25 cellular contexts compared by ENCODE assay signal in the genomic region with DNA sequence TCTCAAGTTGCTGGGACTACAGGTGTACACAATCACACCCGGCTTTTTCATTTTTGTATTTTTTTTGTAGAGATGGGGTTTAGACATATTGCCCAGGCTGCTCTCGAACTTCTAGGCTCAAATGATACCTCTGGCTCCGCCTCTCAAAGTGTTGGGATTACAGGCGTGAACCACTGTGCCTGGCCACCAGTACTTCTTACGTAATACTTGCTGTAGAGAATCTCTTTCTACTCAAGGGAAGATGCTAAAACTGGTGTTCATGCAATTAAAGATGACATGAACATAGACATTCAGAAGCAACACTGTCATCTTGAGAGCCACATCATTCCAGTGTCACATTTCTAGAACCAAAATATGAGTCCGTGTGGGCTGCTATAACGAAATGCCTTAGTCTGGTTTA. TPM values are rescaled to one million over a fixed set of nuclear protein-coding genes. Genes with fewer than 3 reads are reported as not detected.
"Had no signal": no experiment of that assay in that cellular context is flagged by ENCODE, and none has a peak within 500 bp of the region (broad histone marks: within the 10 kb centered on the region; RNA-seq: fewer than 3 reads in every experiment).

No MANE protein-coding gene starts in this region.

- H3K27me3 ChIP-seq: adrenal gland had no signal

- H3K4me3 Mint-ChIP-seq: activated CD8-positive, alpha-beta T cell treated with anti-CD3 and anti-CD28 coated beads, Interleukin-2, amount 10 ng/mL, durations not matched to agents 7 days and 5 days; activated naive CD8-positive, alpha-beta T cell treated with anti-CD3 and anti-CD28 coated beads, Interleukin-2, amount 10 ng/mL, durations not matched to agents 7 days and 5 days had no signal

- H3K4me2 ChIP-seq: SK-N-SH had no signal

- H3K9ac ChIP-seq: SK-N-SH had no signal

- H3K9me2 ChIP-seq: SK-N-SH had no signal

- ATAC-seq: activated CD8-positive, alpha-beta T cell treated with anti-CD3 and anti-CD28 coated beads, Interleukin-2, amount 10 ng/mL, durations not matched to agents 7 days and 5 days; Panc1; Right ventricle myocardium inferior had no signal

- H3K4me3 ChIP-seq: adrenal gland had no signal

- H3K9me3 ChIP-seq: adrenal gland, SK-N-SH had no signal

- H3K27ac Mint-ChIP-seq: activated CD8-positive, alpha-beta T cell treated with anti-CD3 and anti-CD28 coated beads, Interleukin-2, amount 10 ng/mL, durations not matched to agents 7 days and 5 days; activated naive CD8-positive, alpha-beta T cell treated with anti-CD3 and anti-CD28 coated beads, Interleukin-2, amount 10 ng/mL, durations not matched to agents 7 days and 5 days had no signal

- H3K9me3 Mint-ChIP-seq: activated naive CD8-positive, alpha-beta T cell treated with anti-CD3 and anti-CD28 coated beads, Interleukin-2, amount 10 ng/mL, durations not matched to agents 7 days and 5 days had no signal

- H3K36me3 Mint-ChIP-seq: activated naive CD8-positive, alpha-beta T cell treated with anti-CD3 and anti-CD28 coated beads, Interleukin-2, amount 10 ng/mL, durations not matched to agents 7 days and 5 days had no signal

- DNase-seq: activated CD4-positive, alpha-beta T cell treated with anti-CD3 and anti-CD28 coated beads for 4 hours; activated CD8-positive, alpha-beta memory T cell treated with anti-CD3 and anti-CD28 coated beads, Interleukin-2, amount 50 U/mL, for 48 hours; activated CD8-positive, alpha-beta T cell treated with anti-CD3 and anti-CD28 coated beads, Interleukin-2, amount 10 ng/mL, durations not matched to agents 7 days and 5 days; activated naive CD4-positive, alpha-beta T cell treated with anti-CD3 and anti-CD28 coated beads, Interleukin-2, amount 50 U/mL, for 16 hours; activated naive CD8-positive, alpha-beta T cell treated with anti-CD3 and anti-CD28 coated beads, Interleukin-2, amount 10 ng/mL, durations not matched to agents 7 days and 5 days; activated T-cell treated with anti-CD3 and anti-CD28 coated beads, Interleukin-2, amount 50 U/mL, for 1 hour; adrenal gland; anterior cingulate cortex; Kasumi-1; NCI-H1092; NCI-H1417; NCI-H1930; NCI-H2171 treated with DMSO at 0.1 percent for 48 hours; NCI-H226; NCI-H526; NCI-H774; OCI-M1; RPMI8226; SK-N-SH; T-helper 1 cell; WERI-Rb-1 had no signal

- H3K27ac ChIP-seq: adrenal gland, WERI-Rb-1 had no signal

RNA-seq across cellular contexts. Expression of a gene that starts 53.7 kb away (rescaled TPM):
- total RNA-seq: activated CD8-positive, alpha-beta T cell treated with anti-CD3 and anti-CD28 coated beads, Interleukin-2, amount 10 ng/mL, durations not matched to agents 7 days and 5 days; activated naive CD8-positive, alpha-beta T cell treated with anti-CD3 and anti-CD28 coated beads, Interleukin-2, amount 10 ng/mL, durations not matched to agents 7 days and 5 days; NCI-H460; T-helper 2 cell treated with Interferon-gamma antibody and Interleukin-4, amounts not matched to agents 100 ng/mL and 5 ng/mL, for 36 hours had no signal
